Comparison of ENCODE assay signal across 32 cellular contexts in genomic region chr7:80635533-80635932, GRCh38. TPM values are rescaled to one million over a fixed set of nuclear protein-coding genes. Genes with fewer than 3 reads are reported as not detected.
DNase-seq lines count a peak whose midpoint lies in the region; ATAC-seq, FAIRE-seq and TF ChIP-seq lines count a peak whose summit lies in the region.
"Had no signal": no experiment of that assay in that cellular context is flagged by ENCODE, and none has a peak within 500 bp of the region (broad histone marks: within the 10 kb centered on the region; RNA-seq: fewer than 3 reads in every experiment).

No MANE protein-coding gene starts in this region.

- H2BK12ac ChIP-seq in mesenchymal stem cell (ENCODE audit: low read length in 2 of 2) = peak overlapping the region in 1 of 2 experiments; percentile 93

- no peak overlapping the region for H2BK15ac ChIP-seq in mesenchymal stem cell (ENCODE audit: low read depth, poor library complexity, severe bottlenecking)

- no peaks in the 10 kb centered on the region for H4K20me1 ChIP-seq in astrocyte (ENCODE audit: insufficient read depth, low read length)

- H4K8ac ChIP-seq in mesenchymal stem cell (ENCODE audit: low read length) = no peak overlapping the region

- H3K27ac ChIP-seq in astrocyte (ENCODE audit: low read depth, low read length) = no peak overlapping the region
- H3K27ac ChIP-seq in mesenchymal stem cell (ENCODE audit: low read length, poor library complexity, severe bottlenecking) = no peak overlapping the region
- H3K27ac ChIP-seq: KMS-11, SJSA1, testis, uterus had no signal

- no peak overlapping the region for H3K14ac ChIP-seq in mesenchymal stem cell (ENCODE audit: low read length in 2 of 2)

- peak overlapping the region in 1 of 2 experiments; percentile 69 for H3K4ac ChIP-seq in mesenchymal stem cell (ENCODE audit: low read depth in 1 of 2, low read length in 2 of 2)

- H3K9ac ChIP-seq in astrocyte (ENCODE audit: low read length) = no peak overlapping the region
- peak overlapping the region; percentile 84 for H3K9ac ChIP-seq in mesenchymal stem cell (ENCODE audit: low read length)
- H3K9ac ChIP-seq: KMS-11 had no signal

- no peaks in the 10 kb centered on the region for H3K36me3 ChIP-seq in astrocyte (ENCODE audit: insufficient read depth, low read length)
- no peaks in the 10 kb centered on the region for H3K36me3 ChIP-seq in mesenchymal stem cell (ENCODE audit: control insufficient read depth in 1 of 2, insufficient read depth in 2 of 2, low read depth in 1 of 2, low read length in 2 of 2)
- H3K36me3 ChIP-seq: SJSA1, uterus had no signal

- ATAC-seq in naive thymus-derived CD8-positive, alpha-beta T cell = no peak
- ATAC-seq: activated CD8-positive, alpha-beta T cell treated with anti-CD3 and anti-CD28 coated beads for 36 hours; GM23338; Panc1 had no signal

- DNase-seq in AG08395 (ENCODE audit: low spot score) = peak; percentile 27
- DNase-seq in EH (ENCODE audit: low read depth) = peak; percentile 85
- DNase-seq in astrocyte (ENCODE audit: low read depth) = peak; percentile 48
- DNase-seq in mesenchymal stem cell = no peak
- no peak for DNase-seq in anterior cingulate cortex (lab: John Stamatoyannopoulos, UW)
- no peak for DNase-seq in nephron progenitor cell
- DNase-seq in naive thymus-derived CD8-positive, alpha-beta T cell = no peak
- no peak for DNase-seq in LoVo (ENCODE audit: low spot score)
- DNase-seq: activated CD4-positive, CD25-positive, alpha-beta regulatory T cell treated with anti-CD3 and anti-CD28 coated beads, Interleukin-2, amount 50 U/mL, for 72 hours; activated CD8-positive, alpha-beta T cell treated with anti-CD3 and anti-CD28 coated beads for 36 hours; activated gamma-delta T cell; CD4-positive, alpha-beta memory T cell; DMS 273 treated with DMSO at 0.1 percent for 48 hours; kidney glomerular epithelial cell; MV-4-11; NCI-H524; retina; stimulated activated CD4-positive, alpha-beta T cell treated with anti-CD3 and anti-CD28 coated beads, Interleukin-12 subunit alpha, Interleukin-12 subunit beta, amount 100 ng/mL, for 4 hours; stimulated activated CD4-positive, alpha-beta T cell treated with anti-CD3 and anti-CD28 coated beads, Interleukin-4, amount 100 ng/mL, for 24 hours; stimulated activated naive CD4-positive, alpha-beta T cell; testis; uterus had no signal

- H3K4me2 ChIP-seq in astrocyte (ENCODE audit: low read length) (no peak overlapping the region), mesenchymal stem cell (ENCODE audit: low read length, poor library complexity, severe bottlenecking) (no peak overlapping the region)
- H3K4me2 ChIP-seq: GM23338, KMS-11 had no signal

- H3K4me1 Mint-ChIP-seq in astrocyte (ENCODE audit: low read depth, unreplicated experiment) (peaks cover 10% of the 10 kb centered on the region), nephron progenitor cell (no peaks in the 10 kb centered on the region)
- peaks cover 0 to 6% (median 0%) of the 10 kb centered on the region in 4 donors for H3K4me1 Mint-ChIP-seq in naive thymus-derived CD8-positive, alpha-beta T cell
- H3K4me1 Mint-ChIP-seq: CD4-positive, alpha-beta memory T cell; memory B cell had no signal

- no CpG with 5 or more reads among the region's 1 CpG for whole genome bisulfite sequencing in mesenchymal stem cell

- H3K4me3 ChIP-seq in astrocyte (ENCODE audit: insufficient read depth, low read depth, low read length) = no peak overlapping the region
- H3K4me3 ChIP-seq in mesenchymal stem cell (ENCODE audit: insufficient read depth in 1 of 2, low read depth in 1 of 2, low read length in 2 of 2) = no peak overlapping the region
- H3K4me3 ChIP-seq: GM23338, SJSA1, testis, uterus had no signal

- peak overlapping the region in 1 of 2 experiments; percentile 52 for H3K18ac ChIP-seq in mesenchymal stem cell (ENCODE audit: low read depth in 1 of 2, low read length in 2 of 2)

- peak overlapping the region; percentile 85 for H2BK120ac ChIP-seq in mesenchymal stem cell (ENCODE audit: low read depth, low read length)

- H3K27me3 ChIP-seq in astrocyte (ENCODE audit: insufficient read depth, low read length) (no peaks in the 10 kb centered on the region), mesenchymal stem cell (ENCODE audit: control insufficient read depth in 1 of 2, insufficient read depth in 1 of 2, low read length in 2 of 2) (no peaks in the 10 kb centered on the region)
- H3K27me3 ChIP-seq: SJSA1, testis, uterus had no signal

- no peaks in the 10 kb centered on the region for H3K36me3 Mint-ChIP-seq in astrocyte (ENCODE audit: low read depth, unreplicated experiment)
- no peaks in the 10 kb centered on the region for H3K36me3 Mint-ChIP-seq in nephron progenitor cell (ENCODE audit: low read depth)
- no peaks in the 10 kb centered on the region for H3K36me3 Mint-ChIP-seq in naive thymus-derived CD8-positive, alpha-beta T cell
- H3K36me3 Mint-ChIP-seq: brain; CD4-positive, alpha-beta memory T cell; memory B cell had no signal

- H2AFZ ChIP-seq in astrocyte (ENCODE audit: low read depth, low read length) = no peak overlapping the region
- no peak overlapping the region for H2AFZ ChIP-seq in mesenchymal stem cell (ENCODE audit: low read depth, low read length)
- H2AFZ ChIP-seq: GM23338 had no signal

- H2BK5ac ChIP-seq in mesenchymal stem cell (ENCODE audit: low read depth, low read length, poor library complexity, severe bottlenecking) = no peak overlapping the region

- H4K91ac ChIP-seq in mesenchymal stem cell (ENCODE audit: low read length) = no peak overlapping the region

- H3K27me3 Mint-ChIP-seq in astrocyte (ENCODE audit: low read depth, unreplicated experiment) (no peaks in the 10 kb centered on the region), nephron progenitor cell (ENCODE audit: low read depth, poor library complexity) (no peaks in the 10 kb centered on the region)
- H3K27me3 Mint-ChIP-seq in naive thymus-derived CD8-positive, alpha-beta T cell = no peaks in the 10 kb centered on the region
- H3K27me3 Mint-ChIP-seq: activated CD8-positive, alpha-beta T cell treated with anti-CD3 and anti-CD28 coated beads for 36 hours; brain; CD4-positive, alpha-beta memory T cell; memory B cell had no signal

- H3K23ac ChIP-seq in mesenchymal stem cell (ENCODE audit: low read length in 2 of 2) = no peak overlapping the region

- H3K9me3 ChIP-seq in astrocyte (ENCODE audit: insufficient read depth, low read depth, low read length) = no peaks in the 10 kb centered on the region
- H3K9me3 ChIP-seq in mesenchymal stem cell (ENCODE audit: control insufficient read depth, low read length) = peaks cover 12% of the 10 kb centered on the region
- H3K9me3 ChIP-seq: SJSA1, testis, uterus had no signal

- H3K4me1 ChIP-seq in astrocyte (ENCODE audit: insufficient read depth, low read length) (no peaks in the 10 kb centered on the region), mesenchymal stem cell (ENCODE audit: control insufficient read depth, insufficient read depth, low read depth, low read length) (no peaks in the 10 kb centered on the region)
- H3K4me1 ChIP-seq: testis, uterus had no signal

- H3K9me3 Mint-ChIP-seq in astrocyte (ENCODE audit: unreplicated experiment) (no peaks in the 10 kb centered on the region), nephron progenitor cell (no peaks in the 10 kb centered on the region)
- no peaks in the 10 kb centered on the region for H3K9me3 Mint-ChIP-seq in naive thymus-derived CD8-positive, alpha-beta T cell
- H3K9me3 Mint-ChIP-seq: activated CD8-positive, alpha-beta T cell treated with anti-CD3 and anti-CD28 coated beads for 36 hours; GM23338; memory B cell had no signal

- H3K27ac Mint-ChIP-seq in astrocyte (ENCODE audit: unreplicated experiment) (no peak overlapping the region), nephron progenitor cell (no peak overlapping the region)
- H3K27ac Mint-ChIP-seq in naive thymus-derived CD8-positive, alpha-beta T cell = no peak overlapping the region
- H3K27ac Mint-ChIP-seq: activated CD8-positive, alpha-beta T cell treated with anti-CD3 and anti-CD28 coated beads for 36 hours; CD4-positive, alpha-beta memory T cell; GM23338; memory B cell had no signal

- TF ChIP-seq CTCF in astrocyte (IDR thresholded peaks at IDR 0.05; ENCODE audit: insufficient read depth, low read depth, low read length) = no peak
- TF ChIP-seq CTCF in nephron progenitor cell (IDR thresholded peaks at IDR 0.05) = no peak

- FAIRE-seq in astrocyte (lab: Jason Lieb, UNC) = peak; percentile 91
- FAIRE-seq: G401.6, TTC549 had no signal

- POLR2A ChIA-PET in naive thymus-derived CD8-positive, alpha-beta T cell (lab: Charles Lee) = no interaction called here

- H3K79me2 ChIP-seq in astrocyte (ENCODE audit: insufficient read depth, low read length) = no peaks in the 10 kb centered on the region

- H3K4me3 Mint-ChIP-seq in astrocyte (ENCODE audit: unreplicated experiment) (no peak overlapping the region), nephron progenitor cell (no peak overlapping the region)
- H3K4me3 Mint-ChIP-seq in naive thymus-derived CD8-positive, alpha-beta T cell = no peak overlapping the region
- H3K4me3 Mint-ChIP-seq: activated CD8-positive, alpha-beta T cell treated with anti-CD3 and anti-CD28 coated beads for 36 hours; brain; CD4-positive, alpha-beta memory T cell; GM23338; memory B cell had no signal

- H3K79me1 ChIP-seq in mesenchymal stem cell (replicated peaks; ENCODE audit: low read length, poor library complexity, severe bottlenecking) = no peaks in the 10 kb centered on the region

- H2AK5ac ChIP-seq in mesenchymal stem cell (ENCODE audit: low read length, severe bottlenecking) = no peak overlapping the region

RNA-seq across cellular contexts. Expression of gene CD36, which starts 2.9 kb away (rescaled TPM):
- 1.7 and 2.6 TPM in 2 replicates for total RNA-seq in astrocyte
- 50.5 TPM for polyA plus RNA-seq in mesenchymal stem cell (2013, experiment 1 of 2)
- polyA plus RNA-seq in mesenchymal stem cell (2013, experiment 2 of 2) = 53.0 TPM
- total RNA-seq in naive thymus-derived CD8-positive, alpha-beta T cell = 1 to 10 TPM; 2.8 to 4.0 TPM
- polyA plus RNA-seq in naive thymus-derived CD8-positive, alpha-beta T cell = under 1 TPM in 2 of 3 donors, not detected in 1; 0.49 to 0.73 TPM
- total RNA-seq: activated CD8-positive, alpha-beta T cell treated with anti-CD3 and anti-CD28 coated beads for 36 hours; epithelial cell of proximal tubule; T-helper 1 cell treated with Interleukin-12 subunit alpha and Interleukin-12 subunit beta and Interleukin-4 antibody, amounts not matched to agents 30 ng/mL and 1 ng/mL, for 36 hours had no signal

Comparison
In these comparisons a context has a peak if more than half of its experiments do, and no peak if none do; other contexts are left out.
1. DNase-seq: peak in AG08395 (single experiment), EH (single experiment) and astrocyte (single experiment); none in mesenchymal stem cell (single experiment), anterior cingulate cortex (0 of 58), nephron progenitor cell (single experiment), naive thymus-derived CD8-positive, alpha-beta T cell (0 of 10) and LoVo (single experiment).